In the genomic region with DNA sequence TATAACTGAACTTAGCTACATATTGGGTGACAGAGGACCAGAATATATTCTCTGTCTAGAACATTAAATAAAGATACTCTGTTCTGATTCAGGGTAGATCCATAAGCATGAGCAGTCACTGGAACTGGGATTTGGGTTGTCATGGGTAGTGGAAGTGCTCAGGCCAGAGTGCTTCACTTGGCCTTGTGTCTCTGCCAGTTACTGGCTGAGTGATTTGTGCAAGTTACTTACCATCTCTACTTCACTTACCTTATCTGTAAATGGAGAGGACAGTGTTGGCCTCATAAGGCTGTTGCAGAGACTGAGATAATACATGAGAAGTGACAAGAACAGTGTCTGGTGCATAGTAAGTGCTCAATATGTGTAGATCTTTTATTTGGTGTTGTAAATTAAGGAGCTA, we compare ENCODE assay signal across 15 cellular contexts. TPM values are rescaled to one million over a fixed set of nuclear protein-coding genes. Genes with fewer than 3 reads are reported as not detected.
DNase-seq lines count a peak whose midpoint lies in the region; ATAC-seq and TF ChIP-seq lines count a peak whose summit lies in the region.
"Had no signal": no experiment of that assay in that cellular context is flagged by ENCODE, and none has a peak within 500 bp of the region (broad histone marks: within the 10 kb centered on the region; RNA-seq: fewer than 3 reads in every experiment).

No MANE protein-coding gene starts in this region.

- TF ChIP-seq CTCF in CD4-positive, alpha-beta T cell (IDR thresholded peaks at IDR 0.05), result no peak
- TF ChIP-seq CTCF in foreskin keratinocyte (conservative IDR thresholded peaks at IDR 0.05) (no peak), neural crest cell (conservative IDR thresholded peaks at IDR 0.05) (no peak), vagina (IDR thresholded peaks at IDR 0.05) (no peak)

- no peak for TF ChIP-seq POLR2A in vagina (IDR thresholded peaks at IDR 0.05)

- no peak for ATAC-seq in CD4-positive, alpha-beta T cell (ENCODE audit: poor library complexity)
- ATAC-seq in T-helper 17 cell, result no peak
- ATAC-seq in foreskin keratinocyte, result peak; percentile 8
- ATAC-seq: GM23338, T-cell had no signal

- no peaks in the 10 kb centered on the region for H3K27me3 ChIP-seq in CD4-positive, alpha-beta T cell (ENCODE audit: control insufficient read depth, insufficient read depth, low read length)
- H3K27me3 ChIP-seq in foreskin keratinocyte (no peaks in the 10 kb centered on the region), vagina (no peaks in the 10 kb centered on the region)

- no peaks in the 10 kb centered on the region for H3K9me3 Mint-ChIP-seq in CD4-positive, alpha-beta T cell
- H3K9me3 Mint-ChIP-seq in neural crest cell (no peaks in the 10 kb centered on the region), immature natural killer cell (no peaks in the 10 kb centered on the region)
- H3K9me3 Mint-ChIP-seq: GM23338, IgD-negative memory B cell, T-cell had no signal

- no peak overlapping the region for H3K27ac ChIP-seq in CD4-positive, alpha-beta T cell (ENCODE audit: low read depth, low read length)
- H3K27ac ChIP-seq in foreskin keratinocyte, result no peak overlapping the region
- no peak overlapping the region for H3K27ac ChIP-seq in vagina

- H3K9me3 ChIP-seq in CD4-positive, alpha-beta T cell (ENCODE audit: control insufficient read depth, low read length), result no peaks in the 10 kb centered on the region
- H3K9me3 ChIP-seq in T-helper 17 cell (ENCODE audit: control insufficient read depth, low read length, poor library complexity, severe bottlenecking) (no peaks in the 10 kb centered on the region), vagina (no peaks in the 10 kb centered on the region)

- H3K36me3 Mint-ChIP-seq in CD4-positive, alpha-beta T cell (ENCODE audit: low read depth), result peaks cover 58% of the 10 kb centered on the region
- H3K36me3 Mint-ChIP-seq in T-helper 17 cell (ENCODE audit: low read depth) (peaks cover 6% of the 10 kb centered on the region), neural crest cell (ENCODE audit: low read depth) (peaks cover 10% of the 10 kb centered on the region), immature natural killer cell (peaks cover 0 to 7% (median 6%) of the 10 kb centered on the region in 3 donors)

- no peak for DNase-seq in CD4-positive, alpha-beta T cell
- DNase-seq in T-helper 17 cell (no peak), foreskin keratinocyte (no peak), neural crest cell (ENCODE audit: low read depth, low spot score) (no peak), vagina (ENCODE audit: extremely low spot score in 2 of 2) (no peak), globus pallidus (ENCODE audit: low spot score) (no peak), immature natural killer cell (no peak), hippocampal formation (lab: John Stamatoyannopoulos, UW) (no peak)
- DNase-seq: DMS53, NCI-H1417 treated with DMSO at 0.1 percent for 48 hours, NCI-H446, T-cell had no signal

- no peak overlapping the region for H3K4me3 ChIP-seq in vagina
- H3K4me3 ChIP-seq: GM23338 had no signal

- H3K27ac Mint-ChIP-seq in CD4-positive, alpha-beta T cell, result peak overlapping the region; percentile 10
- peak overlapping the region; percentile 51 for H3K27ac Mint-ChIP-seq in T-helper 17 cell
- peak overlapping the region; percentile 20 for H3K27ac Mint-ChIP-seq in neural crest cell (ENCODE audit: unreplicated experiment)
- peak overlapping the region in 1 of 6 donors; percentile 42 for H3K27ac Mint-ChIP-seq in immature natural killer cell
- H3K27ac Mint-ChIP-seq: GM23338, IgD-negative memory B cell, T-cell had no signal

- peaks cover 0 to 17% of the 10 kb centered on the region in 2 donors for H3K36me3 ChIP-seq in vagina

- H3K4me1 ChIP-seq in foreskin keratinocyte, result peaks cover 38% of the 10 kb centered on the region
- H3K4me1 ChIP-seq in vagina, result peaks cover 44% of the 10 kb centered on the region

- H3K4me3 Mint-ChIP-seq in CD4-positive, alpha-beta T cell, result no peak overlapping the region
- H3K4me3 Mint-ChIP-seq in T-helper 17 cell (no peak overlapping the region), neural crest cell (no peak overlapping the region), immature natural killer cell (no peak overlapping the region)
- H3K4me3 Mint-ChIP-seq: activated naive CD8-positive, alpha-beta T cell; GM23338; T-cell had no signal

- CTCF ChIA-PET in CD4-positive, alpha-beta T cell (lab: Charles Lee), result interaction anchor here (1.0 kb wide), 1 partner anchor 12 kb away, joined by 3 read pairs; no protein-coding TSS in a partner anchor

- intact Hi-C loops in CD4-positive, alpha-beta T cell (cut with DNase I, micrococcal nuclease), result no loop called here
- intact Hi-C loops in vagina (cut with DNase I), result no loop called here

- peaks cover 49% of the 10 kb centered on the region for H3K4me1 Mint-ChIP-seq in CD4-positive, alpha-beta T cell (ENCODE audit: low read depth)
- peaks cover 33% of the 10 kb centered on the region for H3K4me1 Mint-ChIP-seq in T-helper 17 cell
- peaks cover 11% of the 10 kb centered on the region for H3K4me1 Mint-ChIP-seq in neural crest cell
- H3K4me1 Mint-ChIP-seq in immature natural killer cell, result peaks cover 18 to 38% of the 10 kb centered on the region in 2 donors

- no peaks in the 10 kb centered on the region for H3K27me3 Mint-ChIP-seq in CD4-positive, alpha-beta T cell
- no peaks in the 10 kb centered on the region for H3K27me3 Mint-ChIP-seq in T-helper 17 cell
- H3K27me3 Mint-ChIP-seq in neural crest cell (ENCODE audit: low read depth), result no peaks in the 10 kb centered on the region
- no peaks in the 10 kb centered on the region for H3K27me3 Mint-ChIP-seq in immature natural killer cell (ENCODE audit: low read depth in 3 of 3)
- H3K27me3 Mint-ChIP-seq: activated naive CD8-positive, alpha-beta T cell; IgD-negative memory B cell; T-cell had no signal

- POLR2A ChIA-PET in CD4-positive, alpha-beta T cell (lab: Charles Lee), result interaction anchor here (0.6 kb wide), 1 partner anchor 31 kb away, joined by 3 read pairs; no protein-coding TSS in a partner anchor

RNA-seq across cellular contexts. Expression of a gene that starts 17.6 kb away (rescaled TPM):
- total RNA-seq in CD4-positive, alpha-beta T cell, result 10 to 100 TPM; 43.8 to 48.0 TPM
- total RNA-seq in T-helper 17 cell (10 to 100 TPM; 52.9 to 55.7 TPM), foreskin keratinocyte (92.5 and 97.3 TPM in 2 replicates), neural crest cell (219 and 232 TPM in 2 replicates), vagina (116 TPM)
- polyA plus RNA-seq in foreskin keratinocyte (127 and 159 TPM in 2 replicates), immature natural killer cell (100 to 1,000 TPM in 2 of 3 donors, 10 to 100 TPM in 1; 97.7 to 113 (median 112) TPM)
